In genomic region chr11:60265373-60266214, GRCh38 we compare ENCODE assay signal across 8 cellular contexts. TPM values are rescaled to one million over a fixed set of nuclear protein-coding genes. Genes with fewer than 3 reads are reported as not detected.
DNase-seq lines count a peak whose midpoint lies in the region; ATAC-seq and TF ChIP-seq lines count a peak whose summit lies in the region.

No MANE protein-coding gene starts in this region.

- 23 to 29% methylated on average over 4 of the region's 4 CpGs for WGBS in heart right ventricle, 2 donors
- WGBS in trophoblast cell (ENCODE audit: extremely low coverage, insufficient coverage, insufficient read length) = no CpG with 5 or more reads among the region's 4 CpGs

- no peak overlapping the region for H2BK120ac ChIP-seq in trophoblast cell (ENCODE audit: insufficient read depth, low read length, poor library complexity)

- DNase-seq in heart right ventricle (peak in 1 of 2 donors; percentile 11), Right ventricle myocardium inferior (ENCODE audit: missing footprints) (no peak), HT-29 (ENCODE audit: low spot score) (peak; percentile 81), SK-MEL-5 (ENCODE audit: low read depth, low spot score) (peak; percentile 69), fibroblast of lung (ENCODE audit: low read depth in 2 of 2) (peak; percentile 5 to 14), trophoblast cell (peak; percentile 41 to 84), sciatic nerve (ENCODE audit: low spot score) (no peak)

- H4K12ac ChIP-seq in trophoblast cell (ENCODE audit: low read depth, low read length) = no peak overlapping the region

- H3K4me2 ChIP-seq in fibroblast of lung (ENCODE audit: extremely low read depth, insufficient read depth, low read length) (no peak overlapping the region), trophoblast cell (ENCODE audit: low read length) (no peak overlapping the region)

- intact Hi-C loops in heart right ventricle (cut with DNase I) (loop anchor here in 1 of 10 donors (10.0 kb wide), 1 partner anchor 441 kb away; no protein-coding TSS in a partner anchor), Right ventricle myocardium inferior (cut with DNase I) (no loop called here), sciatic nerve (cut with DNase I) (no loop called here)

- in situ Hi-C loops in SK-MEL-5 (cut with HindIII; ENCODE audit: low pct_unique_long_range_greater_than_20kb, low sequenced_read_pairs) = no loop called here

- peaks cover 0 to 22% (median 8%) of the 10 kb centered on the region in 11 donors for H3K9me3 ChIP-seq in heart right ventricle
- no peaks in the 10 kb centered on the region for H3K9me3 ChIP-seq in fibroblast of lung (ENCODE audit: control insufficient read depth, insufficient read depth, low read depth, low read length)
- H3K9me3 ChIP-seq in trophoblast cell (ENCODE audit: insufficient read depth, low read depth, low read length) = no peaks in the 10 kb centered on the region

- H3K14ac ChIP-seq in trophoblast cell (ENCODE audit: low read length) = no peak overlapping the region

- H3K23ac ChIP-seq in trophoblast cell (ENCODE audit: low read length) = no peak overlapping the region

- no peak overlapping the region for H2BK12ac ChIP-seq in trophoblast cell (ENCODE audit: low read length)

- H2AFZ ChIP-seq in fibroblast of lung (ENCODE audit: low read length) (no peak overlapping the region), trophoblast cell (ENCODE audit: insufficient read depth, low read length, poor library complexity) (no peak overlapping the region)

- H3K36me3 ChIP-seq in heart right ventricle (no peaks in the 10 kb centered on the region), fibroblast of lung (ENCODE audit: control insufficient read depth, insufficient read depth, low read length) (no peaks in the 10 kb centered on the region), trophoblast cell (ENCODE audit: control insufficient read depth in 1 of 2, insufficient read depth in 2 of 2, low read length in 2 of 2) (no peaks in the 10 kb centered on the region)

- no peak overlapping the region for H2BK5ac ChIP-seq in trophoblast cell (ENCODE audit: low read depth, low read length, poor library complexity)

- H4K91ac ChIP-seq in trophoblast cell (ENCODE audit: low read depth, low read length) = no peak overlapping the region

- H3K9ac ChIP-seq in fibroblast of lung (ENCODE audit: insufficient read depth, low read length) (no peak overlapping the region), trophoblast cell (ENCODE audit: low read length) (no peak overlapping the region)

- ATAC-seq in heart right ventricle (peak in 1 of 8 donors; percentile 33), Right ventricle myocardium inferior (no peak), HG03196 (IDR thresholded peaks at IDR 0.05; ENCODE audit: unreplicated experiment) (no peak), sciatic nerve (no peak)

- H3K27me3 ChIP-seq in heart right ventricle (peaks cover 0 to 5% (median 0%) of the 10 kb centered on the region in 7 donors), fibroblast of lung (ENCODE audit: control insufficient read depth, insufficient read depth, low read length) (no peaks in the 10 kb centered on the region), trophoblast cell (ENCODE audit: insufficient read depth, low read length) (no peaks in the 10 kb centered on the region)

- TF ChIP-seq CTCF in heart right ventricle (IDR thresholded peaks at IDR 0.05) = peak; percentile 49 to 78 (median 67)
- TF ChIP-seq CTCF in fibroblast of lung (conservative IDR thresholded peaks at IDR 0.05 in 1 of 2, IDR thresholded peaks at IDR 0.05 in 1 of 2; ENCODE audit: low read depth in 1 of 2, low read length in 2 of 2) = peak; percentile 58 to 62

- H3K4me1 ChIP-seq in heart right ventricle = peaks cover 0 to 9% (median 0%) of the 10 kb centered on the region in 9 donors
- H3K4me1 ChIP-seq in fibroblast of lung (ENCODE audit: control insufficient read depth, extremely low read depth, insufficient read depth, low read length) = no peaks in the 10 kb centered on the region
- H3K4me1 ChIP-seq in trophoblast cell (ENCODE audit: control insufficient read depth in 1 of 2, insufficient read depth in 2 of 2, low read length in 2 of 2) = no peaks in the 10 kb centered on the region

- H2AK5ac ChIP-seq in trophoblast cell (ENCODE audit: low read length) = no peak overlapping the region

- no peaks in the 10 kb centered on the region for H4K20me1 ChIP-seq in fibroblast of lung (ENCODE audit: control insufficient read depth, extremely low read depth, insufficient read depth, low read length)

- no peak overlapping the region for H3K27ac ChIP-seq in heart right ventricle
- no peak overlapping the region for H3K27ac ChIP-seq in fibroblast of lung (ENCODE audit: insufficient read depth, low read length)
- H3K27ac ChIP-seq in trophoblast cell (ENCODE audit: low read depth, low read length) = no peak overlapping the region

- peaks cover 2% of the 10 kb centered on the region for H3K79me1 ChIP-seq in trophoblast cell (ENCODE audit: low read length)

- no peak overlapping the region for H4K8ac ChIP-seq in trophoblast cell (ENCODE audit: low read depth, low read length)

- no peak overlapping the region for H3K4ac ChIP-seq in trophoblast cell (ENCODE audit: low read depth, low read length)

- H3K79me2 ChIP-seq in fibroblast of lung (ENCODE audit: control insufficient read depth, insufficient read depth, low read length) (no peaks in the 10 kb centered on the region), trophoblast cell (ENCODE audit: control insufficient read depth, insufficient read depth, low read length, poor library complexity) (no peaks in the 10 kb centered on the region)

- H3K18ac ChIP-seq in trophoblast cell (ENCODE audit: low read length) = no peak overlapping the region

- H3K4me3 ChIP-seq in heart right ventricle (no peak overlapping the region), fibroblast of lung (replicated peaks in 1 of 4; ENCODE audit: control extremely low read depth in 1 of 4, insufficient read depth in 1 of 4, low read depth in 3 of 4, low read length in 4 of 4) (no peak overlapping the region), trophoblast cell (ENCODE audit: low read depth, low read length) (no peak overlapping the region)

RNA-seq across cellular contexts. Expression of gene MS4A4A, which starts 14.9 kb away (rescaled TPM):
- total RNA-seq in heart right ventricle = 10 to 100 TPM in 4 of 10 donors, 1 to 10 TPM in 6; 2.2 to 31.6 (median 6.9) TPM
- polyA plus RNA-seq in heart right ventricle = 1 to 10 TPM; 8.9 to 9.2 TPM
- total RNA-seq in Right ventricle myocardium inferior = 23.8 TPM
- total RNA-seq in HT-29 (2014; rRNA removed; shearing (Covaris generic)) = not detected in 2 replicates
- total RNA-seq in SK-MEL-5 (2014; rRNA removed; shearing (Covaris generic)) = not detected in 2 replicates
- not detected in 2 replicates for polyA plus RNA-seq in SK-MEL-5 (2015; cell fraction: cytosol; rRNA removed)
- not detected in 2 replicates for polyA plus RNA-seq in SK-MEL-5 (2015; cell fraction: nucleus; rRNA removed)
- not detected in 2 replicates for total RNA-seq in fibroblast of lung
- not detected in 2 replicates for polyA plus RNA-seq in fibroblast of lung
- polyA plus RNA-seq in fibroblast of lung (2012) = not detected in 2 replicates
- polyA minus RNA-seq in fibroblast of lung (ENCODE audit: low replicate concordance) = not detected in 2 replicates
- polyA plus RNA-seq in trophoblast cell (2013) = 0.11 and 0.17 TPM in 2 replicates
- total RNA-seq in sciatic nerve = 32.9 TPM

RNA-seq across cellular contexts. Expression of gene MS4A4E, which starts 22.7 kb away (rescaled TPM):
- 1 to 10 TPM in 3 of 10 donors, under 1 TPM in 4, not detected in 3; 0.28 to 3.0 (median 0.82) TPM for total RNA-seq in heart right ventricle
- 1 to 10 TPM in 1 of 2 donors, under 1 TPM in 1; 0.26 to 1.6 TPM for polyA plus RNA-seq in heart right ventricle
- 1.3 TPM for total RNA-seq in Right ventricle myocardium inferior
- 0.43 TPM in 1 of 2 replicates, not detected in the other for total RNA-seq in HT-29 (2014; rRNA removed; shearing (Covaris generic))
- total RNA-seq in SK-MEL-5 (2014; rRNA removed; shearing (Covaris generic)) = not detected in 2 replicates
- not detected in 2 replicates for polyA plus RNA-seq in SK-MEL-5 (2015; cell fraction: cytosol; rRNA removed)
- 2.2 TPM in 1 of 2 replicates, not detected in the other for polyA plus RNA-seq in SK-MEL-5 (2015; cell fraction: nucleus; rRNA removed)
- total RNA-seq in fibroblast of lung = not detected in 2 replicates
- polyA plus RNA-seq in fibroblast of lung = not detected in 2 replicates
- polyA plus RNA-seq in fibroblast of lung (2012) = not detected in 2 replicates
- polyA minus RNA-seq in fibroblast of lung (ENCODE audit: low replicate concordance) = not detected in 2 replicates
- polyA plus RNA-seq in trophoblast cell (2013) = not detected in 2 replicates
- 7.1 TPM for total RNA-seq in sciatic nerve

Comparison
In these comparisons a context has a peak if more than half of its experiments do, and no peak if none do; other contexts are left out.
1. DNase-seq: peak in HT-29 (single experiment), SK-MEL-5 (single experiment), fibroblast of lung (2 of 2) and trophoblast cell (2 of 2); none in Right ventricle myocardium inferior (single experiment) and sciatic nerve (single experiment).